ENCODE assay signal across 1 cellular context in genomic region chr1:88973520-88974137, GRCh38.
TF ChIP-seq lines count a peak whose summit lies in the region.

No MANE protein-coding gene starts in this region.

TF ChIP-seq in endothelial cell of umbilical vein, 7 proteins besides CTCF, POLR2A, EP300 and RAD21 (continued from another document):
- TF ChIP-seq MYC (IDR thresholded peaks at IDR 0.05; ENCODE audit: low read depth, low read length) = no peak
- TF ChIP-seq JUN (IDR thresholded peaks at IDR 0.05; ENCODE audit: borderline replicate concordance, insufficient read depth, insufficient read length, low read depth) = no peak
- TF ChIP-seq FOS (IDR thresholded peaks at IDR 0.05; ENCODE audit: borderline replicate concordance, insufficient read depth, low read length) = no peak
- TF ChIP-seq GATA2 (IDR thresholded peaks at IDR 0.05; ENCODE audit: insufficient read depth, insufficient read length, low read depth, low read length) = no peak
